15 cellular contexts compared by ENCODE assay signal in the genomic region with DNA sequence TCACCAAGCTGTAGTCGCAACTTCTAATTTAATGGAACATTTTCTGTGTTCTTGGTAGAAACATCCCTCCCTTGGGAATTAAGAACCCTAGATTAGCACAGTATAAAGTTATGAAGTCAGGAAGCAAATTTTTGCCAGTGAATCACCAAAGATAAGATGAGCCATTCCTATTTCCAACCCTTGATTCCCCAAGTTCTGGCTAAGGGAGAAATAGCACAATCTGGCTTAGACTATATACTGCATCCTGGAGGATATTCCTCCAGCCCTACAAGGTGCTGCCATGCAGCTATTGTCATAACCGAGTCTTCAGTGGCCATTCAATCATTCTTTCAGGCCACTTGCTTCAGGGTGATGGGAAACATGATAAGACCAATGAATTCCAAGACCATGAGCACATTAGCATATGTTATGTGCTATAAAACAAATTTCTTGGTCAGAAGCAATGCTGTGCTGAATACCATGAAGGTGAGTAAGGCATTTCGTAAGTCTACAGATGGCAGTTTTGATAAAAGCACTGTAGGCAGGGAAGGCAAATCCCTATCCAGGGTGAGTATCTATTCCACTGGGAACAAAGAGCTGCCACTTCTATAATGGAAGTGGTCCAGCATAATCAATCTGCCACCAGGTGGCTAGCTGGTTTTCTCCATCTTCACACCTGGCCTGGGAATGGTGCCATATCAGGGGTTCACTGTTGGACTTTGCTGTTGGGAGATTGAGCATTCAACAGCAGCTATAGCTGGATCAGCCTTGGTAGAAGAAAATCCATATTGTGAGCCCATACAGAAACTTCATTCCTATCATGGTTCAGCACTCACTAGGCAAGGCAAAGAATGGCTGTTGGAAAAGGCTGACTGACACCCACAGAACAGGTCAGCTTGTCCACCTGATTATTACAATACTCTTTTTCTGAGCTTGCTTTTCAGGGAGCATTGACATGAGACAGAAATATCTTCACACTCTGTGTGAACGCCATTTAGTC. TPM values are rescaled to one million over a fixed set of nuclear protein-coding genes. Genes with fewer than 3 reads are reported as not detected.
DNase-seq lines count a peak whose midpoint lies in the region; ATAC-seq and TF ChIP-seq lines count a peak whose summit lies in the region.
"Had no signal": no experiment of that assay in that cellular context is flagged by ENCODE, and none has a peak within 500 bp of the region (broad histone marks: within the 10 kb centered on the region; RNA-seq: fewer than 3 reads in every experiment).

No MANE protein-coding gene starts in this region.

- no peak overlapping the region for H3K27ac Mint-ChIP-seq in activated CD8-positive, alpha-beta memory T cell treated with anti-CD3 and anti-CD28 coated beads, Interleukin-2, amount 10 ng/mL, durations not matched to agents 7 days and 5 days
- H3K27ac Mint-ChIP-seq: activated naive CD4-positive, alpha-beta T cell treated with anti-CD3 and anti-CD28 coated beads, Interleukin-2, amount 50 U/mL, for 24 hours; CD4-positive, CD25-positive, alpha-beta regulatory T cell; WTC11 had no signal

- H3K4me3 Mint-ChIP-seq in activated CD8-positive, alpha-beta memory T cell treated with anti-CD3 and anti-CD28 coated beads, Interleukin-2, amount 10 ng/mL, durations not matched to agents 7 days and 5 days, result no peak overlapping the region
- H3K4me3 Mint-ChIP-seq: activated naive CD4-positive, alpha-beta T cell treated with anti-CD3 and anti-CD28 coated beads, Interleukin-2, amount 50 U/mL, for 24 hours; CD4-positive, CD25-positive, alpha-beta regulatory T cell; WTC11 had no signal

- no peaks in the 10 kb centered on the region for H3K9me3 Mint-ChIP-seq in activated CD8-positive, alpha-beta memory T cell treated with anti-CD3 and anti-CD28 coated beads, Interleukin-2, amount 10 ng/mL, durations not matched to agents 7 days and 5 days (ENCODE audit: low read depth)

- ATAC-seq in Right ventricle myocardium inferior, result peak; percentile 67
- no peak for ATAC-seq in activated CD8-positive, alpha-beta memory T cell treated with anti-CD3 and anti-CD28 coated beads, Interleukin-2, amount 10 ng/mL, durations not matched to agents 7 days and 5 days
- ATAC-seq: esophagus mucosa, HepG2, WTC11 had no signal

- POLR2A ChIA-PET in RWPE1 (lab: Yijun Ruan, JAX; ENCODE audit: low non-redundant PET), result interaction anchor here (1.3 kb wide), 1 partner anchor 20 kb away, joined by 3 read pairs; a partner anchor contains a TSS

- intact Hi-C loops in Right ventricle myocardium inferior (cut with DNase I), result no loop called here
- intact Hi-C loops in cardiac septum (cut with DNase I), result no loop called here

- H3K36me3 Mint-ChIP-seq in activated CD8-positive, alpha-beta memory T cell treated with anti-CD3 and anti-CD28 coated beads, Interleukin-2, amount 10 ng/mL, durations not matched to agents 7 days and 5 days, result no peaks in the 10 kb centered on the region
- H3K36me3 Mint-ChIP-seq: activated naive CD4-positive, alpha-beta T cell treated with anti-CD3 and anti-CD28 coated beads, Interleukin-2, amount 50 U/mL, for 24 hours; CD4-positive, CD25-positive, alpha-beta regulatory T cell; WTC11 had no signal

- DNase-seq in Right ventricle myocardium inferior (ENCODE audit: missing footprints) (no peak), cardiac septum (ENCODE audit: low spot score) (no peak), RWPE1 (ENCODE audit: low spot score) (peak; percentile 91), fibroblast of pulmonary artery (ENCODE audit: low read depth) (peak; percentile 74), stromal cell of bone marrow (ENCODE audit: low read depth) (peak; percentile 66), middle frontal gyrus (ENCODE audit: extremely low spot score, low spot score) (no peak), T-helper 2 cell (no peak)
- no peak for DNase-seq in activated CD8-positive, alpha-beta memory T cell treated with anti-CD3 and anti-CD28 coated beads, Interleukin-2, amount 10 ng/mL, durations not matched to agents 7 days and 5 days
- DNase-seq: CD4-positive, CD25-positive, alpha-beta regulatory T cell; midbrain; NCI-H748 treated with DMSO at 0.1 percent for 48 hours had no signal

- no peak overlapping the region for H3K4me3 ChIP-seq in fibroblast of pulmonary artery (replicated peaks; ENCODE audit: low read depth, low read length)

- TF ChIP-seq CTCF in RWPE1 (conservative IDR thresholded peaks at IDR 0.05; ENCODE audit: low read depth), result no peak
- TF ChIP-seq CTCF in fibroblast of pulmonary artery (IDR thresholded peaks at IDR 0.05; ENCODE audit: low read length, missing control alignments), result no peak

- peaks cover 19% of the 10 kb centered on the region for H3K27me3 Mint-ChIP-seq in activated CD8-positive, alpha-beta memory T cell treated with anti-CD3 and anti-CD28 coated beads, Interleukin-2, amount 10 ng/mL, durations not matched to agents 7 days and 5 days

- H3K4me1 Mint-ChIP-seq in activated CD8-positive, alpha-beta memory T cell treated with anti-CD3 and anti-CD28 coated beads, Interleukin-2, amount 10 ng/mL, durations not matched to agents 7 days and 5 days, result peaks cover 7% of the 10 kb centered on the region
- H3K4me1 Mint-ChIP-seq: activated naive CD4-positive, alpha-beta T cell treated with anti-CD3 and anti-CD28 coated beads, Interleukin-2, amount 50 U/mL, for 24 hours had no signal

- H3K27ac ChIP-seq in RWPE1, result peak overlapping the region; percentile 48; the same call in 1 of the 2 replicates

- CTCF ChIA-PET in RWPE1 (lab: Yijun Ruan, JAX), result interaction anchor here (0.5 to 1.3 kb wide), 7 partner anchors 10 to 1342 kb away, joined by 3 to 6 read pairs (median 3); no protein-coding TSS in a partner anchor
- CTCF ChIA-PET in activated CD8-positive, alpha-beta memory T cell treated with anti-CD3 and anti-CD28 coated beads, Interleukin-2, amount 10 ng/mL, durations not matched to agents 7 days and 5 days (lab: Charles Lee), result interaction anchor here (1.4 kb wide), 1 partner anchor 89 kb away, joined by 4 read pairs; no protein-coding TSS in a partner anchor

RNA-seq across cellular contexts. Expression of a gene that starts 19.6 kb away (rescaled TPM):
- total RNA-seq in Right ventricle myocardium inferior (23.7 TPM), cardiac septum (21.3 TPM)
- total RNA-seq in activated CD8-positive, alpha-beta memory T cell treated with anti-CD3 and anti-CD28 coated beads, Interleukin-2, amount 10 ng/mL, durations not matched to agents 7 days and 5 days, result 10 to 100 TPM; 10.6 to 12.6 TPM

Comparison
In these comparisons a context has a peak if more than half of its experiments do, and no peak if none do; other contexts are left out.
1. DNase-seq: peak in RWPE1 (single experiment), fibroblast of pulmonary artery (single experiment) and stromal cell of bone marrow (single experiment); none in Right ventricle myocardium inferior (single experiment), cardiac septum (single experiment), activated CD8-positive, alpha-beta memory T cell treated with anti-CD3 and anti-CD28 coated beads, Interleukin-2, amount 10 ng/mL, durations not matched to agents 7 days and 5 days (single experiment), middle frontal gyrus (single experiment) and T-helper 2 cell (0 of 5).